In the genomic region with DNA sequence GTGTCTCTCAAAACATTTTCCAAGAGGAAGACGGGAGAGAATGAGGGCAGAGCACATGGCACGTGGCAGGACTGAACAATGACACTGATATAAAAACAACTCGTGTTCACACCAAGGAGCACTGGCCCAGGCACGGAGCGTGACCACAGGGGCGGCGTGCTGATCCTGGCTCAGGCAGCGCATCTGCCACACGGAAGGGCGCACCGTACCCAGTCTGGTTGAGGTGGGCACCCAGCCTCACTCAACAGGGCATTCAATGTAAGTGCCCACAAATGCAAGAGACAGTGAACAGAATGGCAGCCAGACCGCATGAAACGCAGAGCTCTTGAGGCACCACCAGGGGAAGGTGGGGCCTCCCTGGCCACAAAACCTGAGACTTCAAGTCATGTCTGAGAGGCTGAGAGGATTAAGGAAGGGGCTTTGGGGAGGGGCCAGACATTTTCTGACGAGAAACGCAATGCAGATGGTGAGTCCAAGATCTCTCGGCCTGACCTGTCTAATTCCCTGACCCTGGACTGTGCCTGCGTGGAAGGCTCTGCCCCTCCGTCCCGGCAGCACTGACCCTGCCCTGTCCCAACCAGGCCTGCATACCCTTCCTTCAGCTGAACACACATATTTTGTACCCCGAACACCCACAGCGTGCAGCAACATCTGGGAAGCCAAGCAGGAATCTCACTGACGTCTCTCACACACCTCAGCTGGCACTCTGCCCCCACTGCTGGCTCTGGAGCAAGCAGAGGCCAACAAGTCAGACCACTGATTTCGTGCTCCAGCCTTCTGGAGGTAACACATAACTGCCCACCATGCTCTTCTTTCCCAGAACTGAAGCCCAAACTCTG, we compare ENCODE assay signal across 15 cellular contexts. TPM values are rescaled to one million over a fixed set of nuclear protein-coding genes. Genes with fewer than 3 reads are reported as not detected.
DNase-seq lines count a peak whose midpoint lies in the region; ATAC-seq and TF ChIP-seq lines count a peak whose summit lies in the region.
"Had no signal": no experiment of that assay in that cellular context is flagged by ENCODE, and none has a peak within 500 bp of the region (broad histone marks: within the 10 kb centered on the region; RNA-seq: fewer than 3 reads in every experiment).

No MANE protein-coding gene starts in this region.

- H3K4me1 ChIP-seq in Peyer's patch: peaks cover 2 to 35% (median 29%) of the 10 kb centered on the region in 4 donors
- peaks cover 13 to 49% (median 36%) of the 10 kb centered on the region in 4 donors for H3K4me1 ChIP-seq in transverse colon
- H3K4me1 ChIP-seq in esophagus muscularis mucosa: peaks cover 36 to 67% (median 61%) of the 10 kb centered on the region in 4 donors
- H3K4me1 ChIP-seq: parathyroid adenoma had no signal

- peaks cover 84% of the 10 kb centered on the region for H3K4me1 Mint-ChIP-seq in activated T-cell treated with anti-CD3 and anti-CD28 coated beads, Interleukin-2, amount 50 U/mL, for 72 hours (ENCODE audit: low read depth)
- peaks cover 85 to 99% of the 10 kb centered on the region in 2 donors for H3K4me1 Mint-ChIP-seq in immature natural killer cell

- no peaks in the 10 kb centered on the region for H3K27me3 ChIP-seq in Peyer's patch
- H3K27me3 ChIP-seq in transverse colon: no peaks in the 10 kb centered on the region
- H3K27me3 ChIP-seq in esophagus muscularis mucosa: no peaks in the 10 kb centered on the region

- peak overlapping the region in 1 of 4 donors; percentile 7 for H3K4me3 ChIP-seq in Peyer's patch
- no peak overlapping the region for H3K4me3 ChIP-seq in transverse colon
- H3K4me3 ChIP-seq in esophagus muscularis mucosa: no peak overlapping the region

- H3K4me3 Mint-ChIP-seq in activated T-cell treated with anti-CD3 and anti-CD28 coated beads, Interleukin-2, amount 50 U/mL, for 72 hours: peak overlapping the region; percentile 68 to 85
- peak overlapping the region in 4 of 5 donors; percentile 41 to 65 (median 58) for H3K4me3 Mint-ChIP-seq in immature natural killer cell

- in situ Hi-C loops in transverse colon (cut with MboI; ENCODE audit: low pct_ligation_motif_present in 1 of 4, low pct_unique_long_range_greater_than_20kb in 1 of 4, low sequenced_read_pairs in 3 of 4): no loop called here

- H3K9me3 Mint-ChIP-seq in activated T-cell treated with anti-CD3 and anti-CD28 coated beads, Interleukin-2, amount 50 U/mL, for 72 hours: no peaks in the 10 kb centered on the region
- no peaks in the 10 kb centered on the region for H3K9me3 Mint-ChIP-seq in immature natural killer cell

- H3K36me3 Mint-ChIP-seq in activated T-cell treated with anti-CD3 and anti-CD28 coated beads, Interleukin-2, amount 50 U/mL, for 72 hours (ENCODE audit: insufficient read depth in 2 of 2): peaks cover 1 to 2% of the 10 kb centered on the region in 2 donors
- H3K36me3 Mint-ChIP-seq in immature natural killer cell: peaks cover 0 to 3% (median 2%) of the 10 kb centered on the region in 3 donors

- peak overlapping the region; percentile 67 to 78 (median 72) for H3K27ac ChIP-seq in Peyer's patch
- H3K27ac ChIP-seq in transverse colon: peak overlapping the region; percentile 11 to 81 (median 74)
- no peak overlapping the region for H3K27ac ChIP-seq in esophagus muscularis mucosa (replicated peaks in 1 of 4)
- H3K27ac ChIP-seq: parathyroid adenoma had no signal

- no peaks in the 10 kb centered on the region for H3K27me3 Mint-ChIP-seq in activated T-cell treated with anti-CD3 and anti-CD28 coated beads, Interleukin-2, amount 50 U/mL, for 72 hours (ENCODE audit: low read depth)
- H3K27me3 Mint-ChIP-seq in immature natural killer cell (ENCODE audit: low read depth in 3 of 3): peaks cover 0 to 8% (median 5%) of the 10 kb centered on the region in 3 donors

- no peak for TF ChIP-seq EP300 in transverse colon (IDR thresholded peaks at IDR 0.05; ENCODE audit: low read depth)
- TF ChIP-seq EP300 in esophagus muscularis mucosa (IDR thresholded peaks at IDR 0.05): no peak

- TF ChIP-seq CTCF in Peyer's patch (IDR thresholded peaks at IDR 0.05): no peak
- TF ChIP-seq CTCF in transverse colon (IDR thresholded peaks at IDR 0.05): no peak
- no peak for TF ChIP-seq CTCF in esophagus muscularis mucosa (IDR thresholded peaks at IDR 0.05)

- intact Hi-C loops in transverse colon (cut with DNase I; ENCODE audit: low total_unique reads): no loop called here
- intact Hi-C loops in esophagus muscularis mucosa (cut with DNase I): no loop called here

- no peaks in the 10 kb centered on the region for H3K36me3 ChIP-seq in Peyer's patch
- no peaks in the 10 kb centered on the region for H3K36me3 ChIP-seq in transverse colon
- no peaks in the 10 kb centered on the region for H3K36me3 ChIP-seq in esophagus muscularis mucosa

- peak in 1 of 2 donors; percentile 21 for DNase-seq in activated T-cell treated with anti-CD3 and anti-CD28 coated beads, Interleukin-2, amount 50 U/mL, for 72 hours
- no peak for DNase-seq in activated T-cell treated with anti-CD3 and anti-CD28 coated beads, Interleukin-2, amount 50 U/mL, for 48 hours
- DNase-seq in Peyer's patch (peak in 1 of 3 donors; percentile 69), immature natural killer cell (peak in 1 of 3 donors; percentile 7), transverse colon (no peak), esophagus muscularis mucosa (ENCODE audit: extremely low spot score) (no peak), DMS153 treated with DMSO at 0.1 percent for 48 hours (lab: John Stamatoyannopoulos, UW; ENCODE audit: unreplicated experiment) (no peak)
- DNase-seq: activated gamma-delta T cell; foreskin fibroblast; NCI-H446; Right ventricle myocardium superior; stimulated activated CD4-positive, alpha-beta T cell treated with anti-CD3 and anti-CD28 coated beads, Interleukin-2, amount 100 ng/mL, for 48 hours had no signal

- ATAC-seq in activated T-cell treated with anti-CD3 and anti-CD28 coated beads, Interleukin-2, amount 50 U/mL, for 72 hours (replicated peaks in 1 of 2): no peak
- no peak for ATAC-seq in GM19328 (IDR thresholded peaks at IDR 0.05; ENCODE audit: unreplicated experiment)
- ATAC-seq: left lobe of liver had no signal

- WGBS in transverse colon (ENCODE audit: low coverage in 1 of 2), 2 donors: 66 to 84% methylated on average over 8 to 23 of the region's 23 CpGs
- 89% methylated on average over 23 of the region's 23 CpGs for WGBS in esophagus muscularis mucosa

- TF ChIP-seq POLR2A in Peyer's patch (IDR thresholded peaks at IDR 0.05): no peak
- TF ChIP-seq POLR2A in transverse colon (IDR thresholded peaks at IDR 0.05): no peak
- no peak for TF ChIP-seq POLR2A in esophagus muscularis mucosa (IDR thresholded peaks at IDR 0.05; ENCODE audit: low read depth)

- no peak overlapping the region for H3K27ac Mint-ChIP-seq in activated T-cell treated with anti-CD3 and anti-CD28 coated beads, Interleukin-2, amount 50 U/mL, for 72 hours
- H3K27ac Mint-ChIP-seq in immature natural killer cell: peak overlapping the region; percentile 15 to 82 (median 64)

- no peaks in the 10 kb centered on the region for H3K9me3 ChIP-seq in Peyer's patch
- no peaks in the 10 kb centered on the region for H3K9me3 ChIP-seq in transverse colon
- H3K9me3 ChIP-seq in esophagus muscularis mucosa: no peaks in the 10 kb centered on the region

RNA-seq across cellular contexts. Expression of gene VOPP1, which starts 35.5 kb away (rescaled TPM):
- total RNA-seq in activated T-cell treated with anti-CD3 and anti-CD28 coated beads, Interleukin-2, amount 50 U/mL, for 72 hours: 10 to 100 TPM; 90.8 to 91.1 TPM
- total RNA-seq in Peyer's patch (10 to 100 TPM; 63.9 to 79.2 (median 72.4) TPM), transverse colon (10 to 100 TPM; 22.1 to 79.2 (median 73.9) TPM), esophagus muscularis mucosa (10 to 100 TPM; 23.7 to 42.1 (median 37.5) TPM)
- 100 to 1,000 TPM in 1 of 3 donors, 10 to 100 TPM in 2; 54.0 to 119 (median 57.9) TPM for polyA plus RNA-seq in immature natural killer cell

Comparison
In these comparisons a context has a peak if more than half of its experiments do, and no peak if none do; other contexts are left out.
1. H3K27ac ChIP-seq: peak in Peyer's patch (4 of 4) and transverse colon (4 of 4); none in esophagus muscularis mucosa (0 of 4).